Comparison of ENCODE assay signal across 8 cellular contexts in the genomic region with DNA sequence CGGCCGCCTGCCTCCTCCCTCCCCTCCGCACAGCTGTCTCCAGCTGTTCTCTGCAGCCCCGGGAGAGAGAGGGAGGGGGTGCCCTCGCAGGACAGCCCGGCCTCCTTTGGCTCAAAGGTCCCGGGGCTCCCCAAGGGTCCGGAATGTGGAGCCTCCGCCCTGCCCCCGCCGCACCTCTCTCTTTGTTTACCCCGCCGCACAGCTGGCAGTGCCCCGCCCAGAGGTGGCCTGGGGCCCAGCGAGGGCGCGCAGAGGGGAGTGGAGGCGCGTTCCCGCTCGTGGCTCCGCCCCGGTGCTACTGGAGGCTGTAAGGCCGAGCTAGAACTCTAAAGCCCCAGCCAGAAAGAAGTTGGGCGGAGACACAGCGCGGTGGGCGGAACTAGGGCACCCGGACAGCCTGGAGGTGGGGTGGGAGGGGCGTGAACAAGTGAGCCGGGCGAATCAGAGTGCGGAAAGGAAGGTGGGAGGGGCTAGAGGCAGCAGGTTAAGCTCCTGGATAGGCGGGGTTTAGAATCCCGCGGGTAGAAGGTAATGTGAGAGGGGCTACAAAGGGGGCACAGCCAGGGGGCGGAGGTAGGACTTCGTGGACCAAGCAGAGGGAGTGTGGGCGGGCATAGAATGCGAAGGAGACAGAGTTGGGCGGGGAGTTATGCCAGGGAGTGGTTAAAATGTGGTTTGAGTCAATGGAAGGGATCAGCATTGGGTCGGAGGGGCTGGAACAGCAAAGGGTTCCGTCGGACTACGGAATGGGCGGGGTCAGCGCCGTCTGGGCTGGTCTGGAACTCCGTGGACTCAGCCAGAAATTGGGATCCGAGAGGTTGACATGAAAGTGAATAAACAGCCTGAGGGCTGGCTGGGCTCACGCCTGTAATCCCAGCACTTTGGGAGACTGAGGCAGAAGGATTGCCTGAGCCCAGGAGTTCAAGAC. TPM values are rescaled to one million over a fixed set of nuclear protein-coding genes. Genes with fewer than 3 reads are reported as not detected.
DNase-seq lines count a peak whose midpoint lies in the region; ATAC-seq and TF ChIP-seq lines count a peak whose summit lies in the region.

No MANE protein-coding gene starts in this region.

- H3K27me3 ChIP-seq in HCT116 (ENCODE audit: insufficient read depth, low read length) (no peaks in the 10 kb centered on the region), suprapubic skin (no peaks in the 10 kb centered on the region)

- H4K20me1 ChIP-seq in HCT116 (ENCODE audit: insufficient read depth), result no peaks in the 10 kb centered on the region

- peak overlapping the region; percentile 93 for H3K4me2 ChIP-seq in HCT116 (ENCODE audit: low read length)

- no peaks in the 10 kb centered on the region for H3K9me2 ChIP-seq in HCT116 (ENCODE audit: insufficient read depth)

- CTCF ChIA-PET in HCT116 (lab: Charles Lee), result interaction anchor here (0.8 to 4.4 kb wide), 13 partner anchors 9 to 299 kb away, joined by 3 to 39 read pairs (median 19); a partner anchor contains a TSS

- TF ChIP-seq CTCF in HCT116 (IDR thresholded peaks at IDR 0.05 in 2 of 3, conservative IDR thresholded peaks at IDR 0.05 in 1 of 3; ENCODE audit: borderline replicate concordance in 1 of 3, insufficient read depth in 1 of 3, low read depth in 2 of 3, low read length in 2 of 3) (0 out of 6 replicates have a peak, but pooled peaks of 1 of the 3 experiments have one; percentile 9), omental fat pad (IDR thresholded peaks at IDR 0.05) (no peak), suprapubic skin (IDR thresholded peaks at IDR 0.05) (no peak)

- intact Hi-C loops in HCT116 (cut with micrococcal nuclease), result loop anchor here (2.0 to 10.0 kb wide), 3 partner anchors 139 to 459 kb away; a partner anchor contains a TSS

- BruUV-seq in HCT116 (replicated peaks; lab: Mats Ljungman, UMichigan), result no TSS peak

- no peak for TF ChIP-seq EP300 in suprapubic skin (IDR thresholded peaks at IDR 0.05)

- RAD21 ChIA-PET in HCT116 (lab: Charles Lee; ENCODE audit: low non-redundant PET in 1 of 2, low total read pairs in 2 of 2, uncharacterized antibody in 2 of 2, unreplicated experiment in 2 of 2), result interaction anchor here (0.6 to 1.0 kb wide), 3 partner anchors 9 to 34 kb away, joined by 3 read pairs; no protein-coding TSS in a partner anchor

- H3K9me3 ChIP-seq in ES-I3 (ENCODE audit: control insufficient read depth, insufficient read depth, low read length), result no peaks in the 10 kb centered on the region
- H3K9me3 ChIP-seq in HCT116 (ENCODE audit: control insufficient read depth in 1 of 2, insufficient read depth in 1 of 2, low read depth in 1 of 2, low read length in 2 of 2), result no peaks in the 10 kb centered on the region
- H3K9me3 ChIP-seq in SK-N-MC (ENCODE audit: low read depth, low read length), result no peaks in the 10 kb centered on the region
- no peaks in the 10 kb centered on the region for H3K9me3 ChIP-seq in suprapubic skin

- ATAC-seq in HCT116 (peak; percentile 68), omental fat pad (ENCODE audit: low FRiP score) (peak; percentile 71)

- no peak for TF ChIP-seq RAD21 in HCT116 (IDR thresholded peaks at IDR 0.05; ENCODE audit: low read depth)

- WGBS in suprapubic skin, result 2% methylated on average over 49 of the region's 51 CpGs

- TF ChIP-seq POLR2A in HCT116 (IDR thresholded peaks at IDR 0.05; ENCODE audit: borderline replicate concordance, extremely low read depth, insufficient read depth, insufficient read length), result no peak
- TF ChIP-seq POLR2A in suprapubic skin (IDR thresholded peaks at IDR 0.05), result no peak

- peaks cover 13% of the 10 kb centered on the region for H3K4me1 ChIP-seq in ES-I3 (ENCODE audit: insufficient read depth, low read length)
- H3K4me1 ChIP-seq in HCT116 (ENCODE audit: control insufficient read depth in 1 of 2, insufficient read depth in 2 of 2, low read length in 2 of 2), result peaks cover 35 to 86% of the 10 kb centered on the region in 2 experiments
- H3K4me1 ChIP-seq in suprapubic skin, result peaks cover 90% of the 10 kb centered on the region

- H3K4me3 ChIP-seq in HCT116 (replicated peaks in 1 of 2; ENCODE audit: low read depth in 1 of 2, low read length in 2 of 2) (peak overlapping the region; percentile 62 to 67), SK-N-MC (peak overlapping the region; percentile 83), suprapubic skin (peak overlapping the region; percentile 64)

- POLR2A ChIA-PET in HCT116 (lab: Charles Lee), result interaction anchor here (0.9 to 4.9 kb wide), 6 partner anchors 9 to 178 kb away, joined by 3 to 55 read pairs (median 6); a partner anchor contains a TSS

- no peaks in the 10 kb centered on the region for H3K36me3 ChIP-seq in ES-I3 (ENCODE audit: insufficient read depth, low read length)
- H3K36me3 ChIP-seq in HCT116 (ENCODE audit: control insufficient read depth in 1 of 2, insufficient read depth in 2 of 2, low read length in 2 of 2), result no peaks in the 10 kb centered on the region
- H3K36me3 ChIP-seq in SK-N-MC (ENCODE audit: insufficient read depth, low read length), result no peaks in the 10 kb centered on the region
- H3K36me3 ChIP-seq in suprapubic skin, result no peaks in the 10 kb centered on the region

- H3K9ac ChIP-seq in ES-I3 (ENCODE audit: low read depth, low read length) (peak overlapping the region; percentile 38; the same call in 1 of the 2 replicates), HCT116 (ENCODE audit: low read length) (peak overlapping the region; percentile 92), SK-N-MC (ENCODE audit: insufficient read length) (peak overlapping the region; percentile 61)

- H3K27ac ChIP-seq in HCT116 (ENCODE audit: low read depth, low read length) (peak overlapping the region; percentile 96), SK-N-MC (peak overlapping the region; percentile 95), suprapubic skin (peak overlapping the region; percentile 87)

- H2AFZ ChIP-seq in HCT116 (ENCODE audit: low read depth, low read length, poor library complexity, severe bottlenecking), result no peak overlapping the region

- DNase-seq in HCT116 (ENCODE audit: low read depth, low spot score) (peak; percentile 99), NAMALWA (ENCODE audit: low spot score) (peak; percentile 99), SK-N-MC (ENCODE audit: low read depth, low spot score) (peak; percentile 96), globus pallidus (ENCODE audit: low spot score) (peak; percentile 83), omental fat pad (ENCODE audit: low spot score) (peak; percentile 84), suprapubic skin (ENCODE audit: low spot score in 2 of 2) (peak; percentile 99)
- DNase-seq in activated naive CD4-positive, alpha-beta T cell treated with anti-CD3 and anti-CD28 coated beads, Interleukin-2, amount 50 U/mL, for 16 hours, result peak; percentile 96

- H3K79me2 ChIP-seq in HCT116 (ENCODE audit: insufficient read depth, low read length), result peaks cover 12% of the 10 kb centered on the region; the same call in 1 of the 2 replicates

TF ChIP-seq in HCT116, 20 proteins besides CTCF, POLR2A, EP300 and RAD21:
- peak; percentile 75 for TF ChIP-seq TCF7L2 (IDR thresholded peaks at IDR 0.05; ENCODE audit: borderline replicate concordance, extremely low read depth, insufficient read depth, insufficient read length)
- no peak for TF ChIP-seq ZFX (IDR thresholded peaks at IDR 0.05)
- no peak for TF ChIP-seq JUND (IDR thresholded peaks at IDR 0.05)
- no peak for TF ChIP-seq YY1 (IDR thresholded peaks at IDR 0.05; ENCODE audit: extremely low read depth, insufficient replicate concordance, low read depth, low read length)
- no peak for TF ChIP-seq CBX3 (IDR thresholded peaks at IDR 0.05; ENCODE audit: low read depth)
- TF ChIP-seq ZNF274 (IDR thresholded peaks at IDR 0.05; ENCODE audit: low read depth, low read length), result no peak
TF ChIP-seq in HCT116: peak in this region for 1.

RNA-seq across cellular contexts. Expression of a gene that starts 2.8 kb away (rescaled TPM):
- total RNA-seq in HCT116 (2021; ENCODE audit: unreplicated experiment) (310 TPM), omental fat pad (100 to 1,000 TPM in 3 of 4 donors, 10 to 100 TPM in 1; 73.5 to 197 (median 114) TPM), suprapubic skin (100 to 1,000 TPM; 108 to 236 (median 121) TPM)
- polyA plus RNA-seq in HCT116 (2012), result 248 and 382 TPM in 2 replicates

RNA-seq across cellular contexts. Expression of a gene that starts 27.3 kb away (rescaled TPM):
- total RNA-seq in HCT116 (2021; ENCODE audit: unreplicated experiment), result 97.4 TPM
- polyA plus RNA-seq in HCT116 (2012), result 95.7 and 104 TPM in 2 replicates
- 10 to 100 TPM; 37.0 to 87.5 (median 47.8) TPM for total RNA-seq in omental fat pad
- 10 to 100 TPM; 42.2 to 58.3 (median 51.1) TPM for total RNA-seq in suprapubic skin

Comparison
In these comparisons a context has a peak if more than half of its experiments do, and no peak if none do; other contexts are left out.
1. Peak in every context shown above with its lines: DNase-seq, ATAC-seq, H3K4me3 ChIP-seq and H3K27ac ChIP-seq.
2. H3K9ac ChIP-seq: peak in every context shown above with its lines; median percentile 92 in HCT116; 61 in SK-N-MC; 38 in ES-I3.